Comparison of ENCODE assay signal across 25 cellular contexts in genomic region chr20:1102016-1102415, GRCh38. TPM values are rescaled to one million over a fixed set of nuclear protein-coding genes. Genes with fewer than 3 reads are reported as not detected.
DNase-seq lines count a peak whose midpoint lies in the region; ATAC-seq, FAIRE-seq and TF ChIP-seq lines count a peak whose summit lies in the region.
"Had no signal": no experiment of that assay in that cellular context is flagged by ENCODE, and none has a peak within 500 bp of the region (broad histone marks: within the 10 kb centered on the region; RNA-seq: fewer than 3 reads in every experiment).

No MANE protein-coding gene starts in this region.

- H3K27me3 ChIP-seq in HepG2 (ENCODE audit: control insufficient read depth in 1 of 2, insufficient read depth in 2 of 2, low read length in 2 of 2) (no peaks in the 10 kb centered on the region), right lobe of liver (no peaks in the 10 kb centered on the region), HAP-1 (ENCODE audit: low read depth) (0 out of 2 replicates have a peak, but pooled peaks cover 2% of the 10 kb centered on the region)
- H3K27me3 ChIP-seq: BE2C, BLaER1 had no signal

- ATAC-seq in HepG2 (no peak), right lobe of liver (no peak), WTC11 (no peak)
- ATAC-seq: GM12878 had no signal

- TF ChIP-seq EP300 in HepG2 (IDR thresholded peaks at IDR 0.05; ENCODE audit: low read depth in 2 of 2, low read length in 2 of 2) = no peak
- TF ChIP-seq EP300 in HepG2 (CRISPR knock-in tag; IDR thresholded peaks at IDR 0.05; ENCODE audit: borderline replicate concordance) = no peak

- intact Hi-C loops in HepG2 (cut with micrococcal nuclease; ENCODE audit: unreplicated experiment) = no loop called here
- intact Hi-C loops in right lobe of liver (cut with DNase I) = no loop called here

- TF ChIP-seq POLR2A in HepG2 (IDR thresholded peaks at IDR 0.05; ENCODE audit: insufficient read depth in 1 of 2, low read depth in 2 of 2, low read length in 2 of 2) (no peak), right lobe of liver (IDR thresholded peaks at IDR 0.05) (no peak)

- in situ Hi-C loops in HepG2 (cut with HindIII; ENCODE audit: extremely low pct_ligation_motif_present, low pct_unique_long_range_greater_than_20kb) (loop anchor here (10.0 kb wide), 1 partner anchor 287 kb away; no protein-coding TSS in a partner anchor), HAP-1 (cut with MboI; ENCODE audit: low sequenced_read_pairs) (loop anchor here (10.0 to 25.0 kb wide), 2 partner anchors 287 to 360 kb away; partner anchors contain the start of gene NSFL1C)

- no TSS peak for BruUV-seq in HepG2 (replicated peaks; lab: Mats Ljungman, UMichigan)

- H3K27ac ChIP-seq in HepG2 (ENCODE audit: extremely low read length, insufficient read depth, low read length) (no peak overlapping the region), right lobe of liver (no peak overlapping the region)
- H3K27ac ChIP-seq: BLaER1 had no signal

- no peak for FAIRE-seq in HepG2 (lab: Jason Lieb, UNC)
- FAIRE-seq: A204.1, GM12878, GM12892, GM18507 had no signal

- H3K36me3 Mint-ChIP-seq in WTC11 = no peaks in the 10 kb centered on the region
- H3K36me3 Mint-ChIP-seq: CD14-positive monocyte had no signal

- no peak overlapping the region for H3K27ac Mint-ChIP-seq in WTC11
- H3K27ac Mint-ChIP-seq: CD14-positive monocyte; CD4-positive, alpha-beta memory T cell; CD4-positive, CD25-positive, alpha-beta regulatory T cell; CD8-positive, alpha-beta memory T cell had no signal

- H3K36me3 ChIP-seq in HepG2 (replicated peaks in 1 of 2; ENCODE audit: control insufficient read depth in 1 of 2, insufficient read depth in 2 of 2, low read length in 2 of 2) (no peaks in the 10 kb centered on the region), right lobe of liver (no peaks in the 10 kb centered on the region), HAP-1 (replicated peaks) (no peaks in the 10 kb centered on the region)
- H3K36me3 ChIP-seq: BE2C, BLaER1 had no signal

- H3K79me2 ChIP-seq in HepG2 (ENCODE audit: insufficient read depth, low read length) = no peaks in the 10 kb centered on the region

- CTCF ChIA-PET in HepG2 (lab: Yijun Ruan, JAX; ENCODE audit: low intra/inter-chr PET ratio, low total read pairs) = no interaction called here
- CTCF ChIA-PET in WTC11 (lab: Charles Lee) = no interaction called here

- no peak overlapping the region for H3K4me3 ChIP-seq in HepG2 (replicated peaks in 1 of 3; ENCODE audit: insufficient read depth in 1 of 3, low read depth in 2 of 3, low read length in 3 of 3)
- no peak overlapping the region for H3K4me3 ChIP-seq in right lobe of liver
- H3K4me3 ChIP-seq in HAP-1 = no peak overlapping the region
- H3K4me3 ChIP-seq: BLaER1, GM12878 had no signal

- H2AFZ ChIP-seq in HepG2 (ENCODE audit: low read length) = no peak overlapping the region

- DNase-seq in HepG2 (ENCODE audit: low spot score) = no peak
- DNase-seq in right lobe of liver = no peak
- DNase-seq in WTC11 (ENCODE audit: low spot score) = no peak
- DNase-seq in HAP-1 (ENCODE audit: low spot score in 2 of 2) = no peak
- DNase-seq in T1000 (lab: John Stamatoyannopoulos, UW) = no peak
- DNase-seq: 8988T; ACHN; BE2C; C1 segment of cervical spinal cord; CD4-positive, alpha-beta memory T cell; CD4-positive, CD25-positive, alpha-beta regulatory T cell; CD8-positive, alpha-beta memory T cell; COR-L47; DMS 273 treated with DMSO at 0.1 percent for 48 hours; DMS153; DMS79; DND-41; EL; GDM1 had no signal

- H3K9ac ChIP-seq in HepG2 (ENCODE audit: insufficient read depth, low read depth, low read length) = no peak overlapping the region
- H3K9ac ChIP-seq: BLaER1 had no signal

- POLR2A ChIA-PET in HepG2 (lab: Yijun Ruan, JAX) (no interaction called here), WTC11 (lab: Charles Lee) (no interaction called here)

- peaks cover 47% of the 10 kb centered on the region for H3K9me3 Mint-ChIP-seq in WTC11

- H3K4me2 ChIP-seq in HepG2 (ENCODE audit: low read depth, low read length) = no peak overlapping the region
- H3K4me2 ChIP-seq: BLaER1 had no signal

- no peaks in the 10 kb centered on the region for H3K4me1 Mint-ChIP-seq in WTC11
- H3K4me1 Mint-ChIP-seq: CD14-positive monocyte; CD4-positive, alpha-beta memory T cell; CD4-positive, CD25-positive, alpha-beta regulatory T cell; CD8-positive, alpha-beta memory T cell had no signal

- H3K4me1 ChIP-seq in HepG2 (ENCODE audit: insufficient read depth, low read length) = no peaks in the 10 kb centered on the region
- H3K4me1 ChIP-seq in right lobe of liver = peaks cover 0 to 3% (median 0%) of the 10 kb centered on the region in 4 donors
- no peaks in the 10 kb centered on the region for H3K4me1 ChIP-seq in HAP-1
- H3K4me1 ChIP-seq: BE2C, BLaER1 had no signal

- no peak overlapping the region for H3K4me3 Mint-ChIP-seq in WTC11
- H3K4me3 Mint-ChIP-seq: CD4-positive, alpha-beta memory T cell; CD4-positive, CD25-positive, alpha-beta regulatory T cell had no signal

- TF ChIP-seq CTCF in HepG2 (CRISPR knock-in tag; IDR thresholded peaks at IDR 0.05) (no peak), right lobe of liver (IDR thresholded peaks at IDR 0.05) (no peak), WTC11 (IDR thresholded peaks at IDR 0.05) (no peak)

- H3K27me3 Mint-ChIP-seq in WTC11 (ENCODE audit: low read depth) = peaks cover 9% of the 10 kb centered on the region

- H3K9me3 ChIP-seq in HepG2 (ENCODE audit: low read length) = no peaks in the 10 kb centered on the region
- H3K9me3 ChIP-seq in right lobe of liver = peaks cover 0 to 6% (median 0%) of the 10 kb centered on the region in 4 donors
- no peaks in the 10 kb centered on the region for H3K9me3 ChIP-seq in HAP-1
- H3K9me3 ChIP-seq: BE2C had no signal

- no peaks in the 10 kb centered on the region for H4K20me1 ChIP-seq in HepG2 (ENCODE audit: insufficient read depth, low read length)
- H4K20me1 ChIP-seq: BLaER1 had no signal

- TF ChIP-seq RAD21 in HepG2 (CRISPR knock-in tag; IDR thresholded peaks at IDR 0.05) = no peak

TF ChIP-seq in HepG2, 621 proteins besides CTCF, POLR2A, EP300 and RAD21:
- TF ChIP-seq SIN3B (IDR thresholded peaks at IDR 0.05; ENCODE audit: low read length) (no peak), ZNF317 (CRISPR knock-in tag; IDR thresholded peaks at IDR 0.05) (peak; percentile 97)

TF ChIP-seq in WTC11, 78 proteins besides CTCF, POLR2A, EP300 and RAD21:
- TF ChIP-seq ZNF121 (CRISPR knock-in tag; IDR thresholded peaks at IDR 0.05) (no peak), ZNF317 (CRISPR knock-in tag; IDR thresholded peaks at IDR 0.05; ENCODE audit: borderline replicate concordance, low read depth) (peak; percentile 77)
TF ChIP-seq in WTC11: peak in this region for 1.

RNA-seq across cellular contexts. Expression of gene PSMF1, which starts 16.4 kb away (rescaled TPM):
- total RNA-seq in HepG2 (2016; rRNA removed; fragmentation: Illumina TruSeq; extraction: Trizol) (86.0 and 113 TPM in 2 replicates), right lobe of liver (100 to 1,000 TPM in 5 of 6 experiments, 10 to 100 TPM in 1; 82.5 to 260 (median 116) TPM), WTC11 (2021) (97.3 to 113 TPM (median 107 TPM) in 3 replicates)
- total RNA-seq in HepG2 (2016; cell fraction: cytosol; rRNA removed; fragmentation: Illumina TruSeq; extraction: Trizol; ENCODE audit: low read depth) = 19.7 and 25.4 TPM in 2 replicates
- 84.7 and 89.7 TPM in 2 replicates for total RNA-seq in HepG2 (2016; cell fraction: insoluble cytoplasmic fraction; rRNA removed; fragmentation: Illumina TruSeq; extraction: Trizol)
- 45.7 and 47.8 TPM in 2 replicates for total RNA-seq in HepG2 (2016; cell fraction: membrane; rRNA removed; fragmentation: Illumina TruSeq; extraction: Trizol)
- 55.8 and 66.5 TPM in 2 replicates for total RNA-seq in HepG2 (2016; cell fraction: nucleus; rRNA removed; fragmentation: Illumina TruSeq; extraction: Trizol)
- polyA plus RNA-seq in HepG2 (2011; rRNA removed) = 82.5 and 90.6 TPM in 2 replicates
- polyA plus RNA-seq in HepG2 (2011; cell fraction: cytosol; rRNA removed) = 129 and 230 TPM in 2 replicates
- polyA plus RNA-seq in HepG2 (2011; cell fraction: nucleus; rRNA removed) = 130 and 163 TPM in 2 replicates
- polyA plus RNA-seq in HepG2 (2012) = 209 and 270 TPM in 2 replicates
- polyA plus RNA-seq in HepG2 (2016; cell fraction: cytosol; fragmentation: Illumina TruSeq; extraction: Trizol; ENCODE audit: low read depth) = 182 and 186 TPM in 2 replicates
- 230 and 306 TPM in 2 replicates for polyA plus RNA-seq in HepG2 (2016; cell fraction: insoluble cytoplasmic fraction; fragmentation: Illumina TruSeq; extraction: Trizol; ENCODE audit: low read depth)
- polyA plus RNA-seq in HepG2 (2016; cell fraction: membrane; fragmentation: Illumina TruSeq; extraction: Trizol; ENCODE audit: low read depth) = 158 and 165 TPM in 2 replicates
- 135 and 140 TPM in 2 replicates for polyA plus RNA-seq in HepG2 (2016; cell fraction: nucleus; fragmentation: Illumina TruSeq; extraction: Trizol; ENCODE audit: insufficient read depth, low read depth)
- polyA minus RNA-seq in HepG2 (2011; rRNA and poly(A)+ RNA removed; ENCODE audit: low replicate concordance) = 31.0 and 97.3 TPM in 2 replicates
- 90.7 and 92.5 TPM in 2 replicates for polyA minus RNA-seq in HepG2 (2011; cell fraction: cytosol; rRNA and poly(A)+ RNA removed)
- polyA minus RNA-seq in HepG2 (2011; cell fraction: nucleus; rRNA and poly(A)+ RNA removed) = 67.6 and 70.3 TPM in 2 replicates

Comparison
In these comparisons a context has a peak if more than half of its experiments do, and no peak if none do; other contexts are left out.
1. Of the 50 proteins assayed by ChIP-seq in both HepG2 and WTC11: peak only in HepG2: none; only in WTC11: none; in both: ZNF317; in neither: 49.